27 cellular contexts compared by ENCODE assay signal in the genomic region with DNA sequence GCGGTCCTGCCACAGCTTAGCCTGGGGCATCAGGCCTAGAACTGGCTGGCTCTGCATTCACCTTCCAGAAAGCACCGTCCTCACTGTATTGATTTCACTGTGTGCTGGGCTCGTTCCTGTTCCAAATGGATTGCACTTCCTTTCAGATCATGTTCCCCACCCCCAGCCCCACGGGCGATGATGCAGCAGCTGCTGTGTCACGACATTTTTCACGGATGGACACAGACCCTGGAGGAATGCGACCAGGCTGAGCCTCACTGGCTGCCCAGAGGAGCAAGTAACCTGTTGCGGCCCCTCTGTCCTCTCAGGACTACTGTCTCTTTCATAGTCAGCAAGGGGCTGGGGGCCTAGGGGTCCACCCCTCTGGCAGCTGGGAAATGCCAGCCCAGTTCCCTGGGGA. TPM values are rescaled to one million over a fixed set of nuclear protein-coding genes. Genes with fewer than 3 reads are reported as not detected.
"Had no signal": no experiment of that assay in that cellular context is flagged by ENCODE, and none has a peak within 500 bp of the region (broad histone marks: within the 10 kb centered on the region; RNA-seq: fewer than 3 reads in every experiment).

No MANE protein-coding gene starts in this region.

- DNase-seq: activated CD4-positive, alpha-beta T cell treated with anti-CD3 and anti-CD28 coated beads for 48 hours; activated CD4-positive, alpha-beta T cell treated with anti-CD3 and anti-CD28 coated beads, Interleukin-2, amount 50 U/mL, for 4 hours; activated CD4-positive, CD25-positive, alpha-beta regulatory T cell treated with anti-CD3 and anti-CD28 coated beads, Interleukin-2, amount 50 U/mL, for 72 hours; activated CD8-positive, alpha-beta memory T cell treated with anti-CD3 and anti-CD28 coated beads, Interleukin-2, amount 50 U/mL, for 48 hours; activated CD8-positive, alpha-beta T cell treated with anti-CD3 and anti-CD28 coated beads, Interleukin-2, amount 10 ng/mL, durations not matched to agents 7 days and 5 days; activated naive CD4-positive, alpha-beta T cell treated with anti-CD3 and anti-CD28 coated beads for 36 hours; activated T-cell treated with anti-CD3 and anti-CD28 coated beads, Interleukin-2, amount 50 U/mL, for 1 hour; amygdala; MG63; MV-4-11; NCI-H1092 treated with DMSO at 0.1 percent for 48 hours; NCI-H1417 treated with DMSO at 0.1 percent for 48 hours; NCI-H1694; NCI-H2029; NCI-H2107; NCI-H2171 treated with DMSO at 0.1 percent for 48 hours; NCI-H345; NCI-H510A; NCI-H526 treated with DMSO at 0.1 percent for 48 hours; NCI-H82; NK-92 treated with Interleukin-12 subunit alpha and Interleukin-12 subunit beta, amount 100 ng/mL, for 24 hours; Right ventricle myocardium superior; SJCRH30; SK-N-SH; T-helper 1 cell had no signal

- ATAC-seq: activated CD8-positive, alpha-beta T cell treated with anti-CD3 and anti-CD28 coated beads, Interleukin-2, amount 10 ng/mL, durations not matched to agents 7 days and 5 days; WTC11 had no signal

RNA-seq across cellular contexts. Expression of a gene that starts 50.3 kb away (rescaled TPM):
- total RNA-seq: activated CD8-positive, alpha-beta T cell treated with anti-CD3 and anti-CD28 coated beads, Interleukin-2, amount 10 ng/mL, durations not matched to agents 7 days and 5 days; activated naive CD4-positive, alpha-beta T cell treated with anti-CD3 and anti-CD28 coated beads for 36 hours; astrocyte; Right ventricle myocardium superior; SJCRH30 had no signal
